In the genomic region with DNA sequence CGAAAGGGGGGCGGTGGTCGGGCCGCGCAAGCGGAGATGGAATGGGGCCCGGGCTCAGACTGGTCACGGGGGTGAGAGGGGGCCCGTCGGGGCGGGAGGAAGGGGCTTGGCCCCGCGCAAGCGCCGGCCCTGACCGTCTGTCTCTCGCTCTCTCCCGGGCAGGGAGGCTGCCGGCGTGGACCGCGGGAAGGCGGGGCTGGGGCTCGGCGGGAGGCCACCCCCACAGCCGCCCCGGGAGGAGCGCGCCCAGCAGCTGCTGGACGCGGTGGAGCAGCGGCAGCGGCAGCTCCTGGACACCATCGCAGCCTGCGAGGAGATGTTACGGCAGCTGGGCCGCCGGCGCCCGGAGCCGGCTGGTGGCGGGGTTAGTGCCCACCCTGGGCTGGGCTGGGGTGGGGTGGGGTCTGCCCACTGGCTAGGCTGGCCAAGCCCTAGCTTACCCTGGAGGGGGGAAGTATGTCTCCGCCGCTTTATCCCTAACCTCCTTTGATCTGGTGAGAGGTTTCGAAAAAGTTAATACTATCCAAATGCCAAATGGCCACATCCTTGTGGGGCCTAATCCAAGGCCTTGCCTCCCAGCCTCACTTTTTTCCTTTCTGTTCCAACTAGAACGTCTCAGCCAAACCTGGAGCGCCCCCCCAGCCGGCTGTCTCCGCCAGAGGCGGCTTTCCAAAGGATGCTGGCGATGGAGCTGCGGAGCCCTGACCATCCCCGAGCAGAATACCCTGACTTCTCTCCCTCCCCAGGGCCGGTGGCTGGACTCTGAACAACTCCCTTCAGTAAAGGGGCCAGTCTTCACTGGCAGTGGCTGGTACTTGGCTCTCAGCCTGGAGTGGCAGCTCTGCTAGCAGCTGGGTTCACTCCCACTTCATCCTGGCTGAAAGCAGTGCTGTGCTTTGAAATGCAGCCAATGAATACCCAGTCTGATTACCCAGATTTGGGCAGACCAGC, we compare ENCODE assay signal across 1 cellular context.
TF ChIP-seq lines count a peak whose summit lies in the region.

No MANE protein-coding gene starts in this region.

TF ChIP-seq in neural cell, 6 proteins besides CTCF, POLR2A, EP300 and RAD21 (continued from another document):
- TF ChIP-seq REST (IDR thresholded peaks at IDR 0.05; ENCODE audit: borderline replicate concordance) (no peak), TAF1 (IDR thresholded peaks at IDR 0.05; ENCODE audit: low read depth) (no peak)
